1 cellular context compared by ENCODE assay signal in genomic region chr1:155057788-155058211, GRCh38.
TF ChIP-seq lines count a peak whose summit lies in the region.

No MANE protein-coding gene starts in this region.

TF ChIP-seq in GM23338, 12 proteins besides CTCF, POLR2A, EP300 and RAD21:
- TF ChIP-seq ZNF114 (CRISPR knock-in tag; IDR thresholded peaks at IDR 0.05) (no peak), JUNB (IDR thresholded peaks at IDR 0.05; ENCODE audit: unreplicated experiment) (no peak), STAT1 (IDR thresholded peaks at IDR 0.05; ENCODE audit: unreplicated experiment) (no peak), CREB1 (CRISPR knock-in tag; IDR thresholded peaks at IDR 0.05; ENCODE audit: low read depth) (no peak), ZNF462 (CRISPR knock-in tag; IDR thresholded peaks at IDR 0.05) (no peak), REST (IDR thresholded peaks at IDR 0.05; ENCODE audit: unreplicated experiment) (no peak), EZH2 (IDR thresholded peaks at IDR 0.05; ENCODE audit: low read depth, unreplicated experiment) (no peak), ETS1 (IDR thresholded peaks at IDR 0.05) (no peak), EZH2phosphoT487 (IDR thresholded peaks at IDR 0.05; ENCODE audit: unreplicated experiment) (no peak), NANOG (IDR thresholded peaks at IDR 0.05; ENCODE audit: borderline replicate concordance) (no peak), ZNF331 (CRISPR knock-in tag; IDR thresholded peaks at IDR 0.05; ENCODE audit: low read depth) (no peak), POLR2AphosphoS5 (IDR thresholded peaks at IDR 0.05; ENCODE audit: low read depth) (no peak)
